In genomic region chr1:39258146-39258924, GRCh38 we compare ENCODE assay signal across 8 cellular contexts. TPM values are rescaled to one million over a fixed set of nuclear protein-coding genes. Genes with fewer than 3 reads are reported as not detected.
DNase-seq lines count a peak whose midpoint lies in the region; ATAC-seq and TF ChIP-seq lines count a peak whose summit lies in the region.

No MANE protein-coding gene starts in this region.

- H3K4me3 Mint-ChIP-seq in chondrocyte (ENCODE audit: unreplicated experiment): no peak overlapping the region

- H3K27me3 Mint-ChIP-seq in chondrocyte (ENCODE audit: low read depth): no peaks in the 10 kb centered on the region

- ATAC-seq in HG02884 (IDR thresholded peaks at IDR 0.05; ENCODE audit: unreplicated experiment): no peak

- DNase-seq in A172 (ENCODE audit: low spot score) (peak; percentile 57), GM19238 (ENCODE audit: insufficient read length, low spot score) (peak; percentile 56), NCI-H446 (lab: John Stamatoyannopoulos, UW) (peak; percentile 36 to 68), chondrocyte (ENCODE audit: low spot score) (no peak), left kidney (ENCODE audit: low read depth, low spot score) (peak; percentile 83)
- DNase-seq in activated CD4-positive, alpha-beta T cell treated with anti-CD3 and anti-CD28 coated beads for 48 hours: peak; percentile 74
- peak; percentile 22 to 58 (median 40) for DNase-seq in stimulated activated CD4-positive, alpha-beta T cell treated with anti-CD3 and anti-CD28 coated beads, TNF-alpha, amount 100 ng/mL, for 1 hour (ENCODE audit: low read depth in 3 of 3, low spot score in 1 of 3)

- peak; percentile 89 for TF ChIP-seq CTCF in chondrocyte (IDR thresholded peaks at IDR 0.05)

- H3K4me1 Mint-ChIP-seq in chondrocyte (ENCODE audit: low read depth): peaks cover 27% of the 10 kb centered on the region

- H3K27ac Mint-ChIP-seq in chondrocyte (ENCODE audit: unreplicated experiment): peak overlapping the region; percentile 65

- H3K9me3 Mint-ChIP-seq in chondrocyte (ENCODE audit: low read depth): no peaks in the 10 kb centered on the region

- peaks cover 9% of the 10 kb centered on the region for H3K36me3 Mint-ChIP-seq in chondrocyte (ENCODE audit: low read depth)

RNA-seq across cellular contexts. Expression of gene MACF1, which starts 53.8 kb away (rescaled TPM):
- 196 and 256 TPM in 2 replicates for total RNA-seq in A172 (2014; rRNA removed; shearing (Covaris generic))
- 377 to 446 TPM (median 386 TPM) in 3 replicates for total RNA-seq in chondrocyte
